Comparison of ENCODE assay signal across 14 cellular contexts in the genomic region with DNA sequence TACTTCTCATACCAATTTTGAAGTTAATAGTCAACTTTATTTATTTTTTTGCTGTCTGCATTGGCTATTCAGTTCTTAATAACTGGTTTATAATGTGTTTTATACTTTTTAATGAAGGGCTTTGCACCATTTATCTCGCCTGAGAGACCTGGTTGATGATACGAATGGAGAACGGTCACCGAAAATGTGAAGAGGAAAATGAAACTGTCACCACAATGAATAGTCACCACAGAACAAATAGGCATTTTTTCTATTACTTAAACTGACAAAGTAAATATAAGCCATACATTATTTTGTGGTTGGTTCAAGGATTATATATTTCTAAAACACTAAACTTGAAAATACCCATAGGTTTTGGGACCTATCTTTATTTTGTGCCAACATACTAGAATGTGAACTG. TPM values are rescaled to one million over a fixed set of nuclear protein-coding genes. Genes with fewer than 3 reads are reported as not detected.
DNase-seq lines count a peak whose midpoint lies in the region; ATAC-seq and TF ChIP-seq lines count a peak whose summit lies in the region.
"Had no signal": no experiment of that assay in that cellular context is flagged by ENCODE, and none has a peak within 500 bp of the region (broad histone marks: within the 10 kb centered on the region; RNA-seq: fewer than 3 reads in every experiment).

No MANE protein-coding gene starts in this region.

- H3K27me3 Mint-ChIP-seq in activated CD8-positive, alpha-beta memory T cell treated with anti-CD3 and anti-CD28 coated beads, Interleukin-2, amount 10 ng/mL, durations not matched to agents 7 days and 5 days, result no peaks in the 10 kb centered on the region
- H3K27me3 Mint-ChIP-seq in natural killer cell (ENCODE audit: low read depth in 2 of 2), result no peaks in the 10 kb centered on the region
- no peaks in the 10 kb centered on the region for H3K27me3 Mint-ChIP-seq in mesothelial cell of epicardium (ENCODE audit: low read depth)

- H3K9me3 Mint-ChIP-seq in activated CD8-positive, alpha-beta memory T cell treated with anti-CD3 and anti-CD28 coated beads, Interleukin-2, amount 10 ng/mL, durations not matched to agents 7 days and 5 days (ENCODE audit: low read depth), result no peaks in the 10 kb centered on the region
- H3K9me3 Mint-ChIP-seq in natural killer cell (no peaks in the 10 kb centered on the region), mesothelial cell of epicardium (no peaks in the 10 kb centered on the region)
- H3K9me3 Mint-ChIP-seq: HFFc6 had no signal

- peak overlapping the region; percentile 23 for H3K4me3 Mint-ChIP-seq in activated CD8-positive, alpha-beta memory T cell treated with anti-CD3 and anti-CD28 coated beads, Interleukin-2, amount 10 ng/mL, durations not matched to agents 7 days and 5 days
- H3K4me3 Mint-ChIP-seq in natural killer cell (peak overlapping the region; percentile 72), mesothelial cell of epicardium (no peak overlapping the region)
- H3K4me3 Mint-ChIP-seq: CD14-positive monocyte, HFFc6 had no signal

- peak overlapping the region; percentile 13 for H3K27ac Mint-ChIP-seq in activated CD8-positive, alpha-beta memory T cell treated with anti-CD3 and anti-CD28 coated beads, Interleukin-2, amount 10 ng/mL, durations not matched to agents 7 days and 5 days
- H3K27ac Mint-ChIP-seq in natural killer cell (peak overlapping the region in 1 of 2 donors; percentile 50), mesothelial cell of epicardium (no peak overlapping the region)
- H3K27ac Mint-ChIP-seq: CD14-positive monocyte, HFFc6 had no signal

- ATAC-seq in activated CD8-positive, alpha-beta memory T cell treated with anti-CD3 and anti-CD28 coated beads, Interleukin-2, amount 10 ng/mL, durations not matched to agents 7 days and 5 days, result no peak
- peak; percentile 83 for ATAC-seq in HG03066 (IDR thresholded peaks at IDR 0.05; ENCODE audit: low read depth, unreplicated experiment)
- ATAC-seq in natural killer cell, result peak in 1 of 3 donors; percentile 36
- ATAC-seq: K562 had no signal

- TF ChIP-seq CTCF in natural killer cell (IDR thresholded peaks at IDR 0.05), result no peak
- TF ChIP-seq CTCF in mesothelial cell of epicardium (IDR thresholded peaks at IDR 0.05; ENCODE audit: unreplicated experiment), result no peak

- peaks cover 4% of the 10 kb centered on the region for H3K4me1 Mint-ChIP-seq in activated CD8-positive, alpha-beta memory T cell treated with anti-CD3 and anti-CD28 coated beads, Interleukin-2, amount 10 ng/mL, durations not matched to agents 7 days and 5 days
- H3K4me1 Mint-ChIP-seq in natural killer cell, result no peaks in the 10 kb centered on the region
- no peaks in the 10 kb centered on the region for H3K4me1 Mint-ChIP-seq in mesothelial cell of epicardium
- H3K4me1 Mint-ChIP-seq: CD14-positive monocyte had no signal

- DNase-seq in activated CD8-positive, alpha-beta memory T cell treated with anti-CD3 and anti-CD28 coated beads, Interleukin-2, amount 10 ng/mL, durations not matched to agents 7 days and 5 days, result no peak
- no peak for DNase-seq in activated CD8-positive, alpha-beta memory T cell treated with anti-CD3 and anti-CD28 coated beads, Interleukin-2, amount 50 U/mL, for 4 hours
- DNase-seq in natural killer cell (no peak), mesothelial cell of epicardium (ENCODE audit: low spot score in 2 of 2, unreplicated experiment in 2 of 2) (no peak), T-helper 2 cell (no peak)
- DNase-seq in effector CD4-positive, alpha-beta T cell, result no peak
- DNase-seq: DMS53, GF-D8, HFFc6 had no signal

- H3K36me3 Mint-ChIP-seq in activated CD8-positive, alpha-beta memory T cell treated with anti-CD3 and anti-CD28 coated beads, Interleukin-2, amount 10 ng/mL, durations not matched to agents 7 days and 5 days, result peaks cover 29% of the 10 kb centered on the region
- H3K36me3 Mint-ChIP-seq in natural killer cell (no peaks in the 10 kb centered on the region), mesothelial cell of epicardium (peaks cover 2% of the 10 kb centered on the region)

- intact Hi-C loops in natural killer cell (cut with micrococcal nuclease), result no loop called here

- CTCF ChIA-PET in activated CD8-positive, alpha-beta memory T cell treated with anti-CD3 and anti-CD28 coated beads, Interleukin-2, amount 10 ng/mL, durations not matched to agents 7 days and 5 days (lab: Charles Lee), result interaction anchor here (0.7 to 1.3 kb wide), 2 partner anchors 11 to 14 kb away, joined by 3 read pairs; no protein-coding TSS in a partner anchor

RNA-seq across cellular contexts. Expression of a gene that starts 20.4 kb away (rescaled TPM):
- total RNA-seq in activated CD8-positive, alpha-beta memory T cell treated with anti-CD3 and anti-CD28 coated beads, Interleukin-2, amount 10 ng/mL, durations not matched to agents 7 days and 5 days, result 10 to 100 TPM; 13.9 to 16.4 TPM
- total RNA-seq in natural killer cell (1 to 10 TPM; 1.8 to 3.2 (median 2.0) TPM), mesothelial cell of epicardium (5.9 to 6.5 TPM (median 6.2 TPM) in 3 replicates)

RNA-seq across cellular contexts. Expression of a gene that starts 20.4 kb away (rescaled TPM):
- total RNA-seq in activated CD8-positive, alpha-beta memory T cell treated with anti-CD3 and anti-CD28 coated beads, Interleukin-2, amount 10 ng/mL, durations not matched to agents 7 days and 5 days, result under 1 TPM; 0.20 to 0.61 TPM
- total RNA-seq in natural killer cell, result not detected
- not detected in 3 replicates for total RNA-seq in mesothelial cell of epicardium
- total RNA-seq: A673, H1, K562 had no signal
